1 cellular context compared by ENCODE assay signal in genomic region chr19:49487277-49488045, GRCh38.
TF ChIP-seq lines count a peak whose summit lies in the region.

TSS of gene RPL13A (plus strand) at chr19:49487608. CDS start at chr19:49487630, 22 bp downstream.

TF ChIP-seq in HepG2, 621 proteins besides CTCF, POLR2A, EP300 and RAD21 (continued from another document and continues in another):
- TF ChIP-seq POGK (CRISPR knock-in tag; conservative IDR thresholded peaks at IDR 0.05) (peak; percentile 82), SP2 (CRISPR knock-in tag; IDR thresholded peaks at IDR 0.05) (peak; percentile 93), HES4 (CRISPR knock-in tag; IDR thresholded peaks at IDR 0.05; ENCODE audit: borderline replicate concordance) (no peak), MED1 (CRISPR knock-in tag; IDR thresholded peaks at IDR 0.05) (peak; percentile 73), MEF2D (CRISPR knock-in tag; IDR thresholded peaks at IDR 0.05) (peak; percentile 54; the same call in 1 of the 2 replicates), PRMT3 (CRISPR knock-in tag; IDR thresholded peaks at IDR 0.05; ENCODE audit: borderline replicate concordance, low read depth) (no peak), GPBP1L1 (CRISPR knock-in tag; IDR thresholded peaks at IDR 0.05) (no peak), ARID5B (CRISPR knock-in tag; IDR thresholded peaks at IDR 0.05) (no peak), ZNF331 (CRISPR knock-in tag; IDR thresholded peaks at IDR 0.05) (peak; percentile 65; the same call in 1 of the 2 replicates), XBP1 (CRISPR knock-in tag; IDR thresholded peaks at IDR 0.05) (peak; percentile 77; the same call in 1 of the 2 replicates), GABPB1 (CRISPR knock-in tag; IDR thresholded peaks at IDR 0.05) (peak; percentile 97), ZNF549 (CRISPR knock-in tag; IDR thresholded peaks at IDR 0.05) (no peak), ZNF333 (CRISPR knock-in tag; IDR thresholded peaks at IDR 0.05; ENCODE audit: borderline replicate concordance) (peak; percentile 23; the same call in 1 of the 2 replicates), ZNF883 (CRISPR knock-in tag; IDR thresholded peaks at IDR 0.05; ENCODE audit: not compliant biosample characterization) (peak; percentile 74), HIVEP1 (CRISPR knock-in tag; IDR thresholded peaks at IDR 0.05) (peak; percentile 41; the same call in 1 of the 2 replicates), PHF21A (CRISPR knock-in tag; IDR thresholded peaks at IDR 0.05) (peak; percentile 36; the same call in 1 of the 2 replicates), ZNF281 (CRISPR knock-in tag; IDR thresholded peaks at IDR 0.05; ENCODE audit: borderline replicate concordance) (no peak; the same call in 1 of the 2 replicates), GTF2F1 (IDR thresholded peaks at IDR 0.05; ENCODE audit: low read length) (peak; percentile 79; the same call in 1 of the 2 replicates), MLXIP (CRISPR knock-in tag; IDR thresholded peaks at IDR 0.05; ENCODE audit: borderline replicate concordance) (0 out of 2 replicates have a peak, but pooled peaks have one; percentile 31), NR1H2 (CRISPR knock-in tag; IDR thresholded peaks at IDR 0.05; ENCODE audit: borderline replicate concordance, low read depth) (no peak), SNAPC5 (CRISPR knock-in tag; IDR thresholded peaks at IDR 0.05; ENCODE audit: borderline replicate concordance) (no peak), FOXK1 (CRISPR knock-in tag; IDR thresholded peaks at IDR 0.05; ENCODE audit: borderline replicate concordance, low read depth) (peak; percentile 40; the same call in 1 of the 2 replicates), ZFP36L2 (CRISPR knock-in tag; IDR thresholded peaks at IDR 0.05) (no peak), ZNF75D (CRISPR knock-in tag; IDR thresholded peaks at IDR 0.05; ENCODE audit: borderline replicate concordance) (peak; percentile 89; the same call in 1 of the 2 replicates), IRX3 (CRISPR knock-in tag; IDR thresholded peaks at IDR 0.05; ENCODE audit: borderline replicate concordance, low read depth) (0 out of 2 replicates have a peak, but pooled peaks have one; percentile 24)
- TF ChIP-seq, protein P1, sequence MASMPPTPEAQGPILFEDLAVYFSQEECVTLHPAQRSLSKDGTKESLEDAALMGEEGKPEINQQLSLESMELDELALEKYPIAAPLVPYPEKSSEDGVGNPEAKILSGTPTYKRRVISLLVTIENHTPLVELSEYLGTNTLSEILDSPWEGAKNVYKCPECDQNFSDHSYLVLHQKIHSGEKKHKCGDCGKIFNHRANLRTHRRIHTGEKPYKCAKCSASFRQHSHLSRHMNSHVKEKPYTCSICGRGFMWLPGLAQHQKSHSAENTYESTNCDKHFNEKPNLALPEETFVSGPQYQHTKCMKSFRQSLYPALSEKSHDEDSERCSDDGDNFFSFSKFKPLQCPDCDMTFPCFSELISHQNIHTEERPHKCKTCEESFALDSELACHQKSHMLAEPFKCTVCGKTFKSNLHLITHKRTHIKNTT (CRISPR knock-in tag; IDR thresholded peaks at IDR 0.05), result no peak
- TF ChIP-seq, protein P2, sequence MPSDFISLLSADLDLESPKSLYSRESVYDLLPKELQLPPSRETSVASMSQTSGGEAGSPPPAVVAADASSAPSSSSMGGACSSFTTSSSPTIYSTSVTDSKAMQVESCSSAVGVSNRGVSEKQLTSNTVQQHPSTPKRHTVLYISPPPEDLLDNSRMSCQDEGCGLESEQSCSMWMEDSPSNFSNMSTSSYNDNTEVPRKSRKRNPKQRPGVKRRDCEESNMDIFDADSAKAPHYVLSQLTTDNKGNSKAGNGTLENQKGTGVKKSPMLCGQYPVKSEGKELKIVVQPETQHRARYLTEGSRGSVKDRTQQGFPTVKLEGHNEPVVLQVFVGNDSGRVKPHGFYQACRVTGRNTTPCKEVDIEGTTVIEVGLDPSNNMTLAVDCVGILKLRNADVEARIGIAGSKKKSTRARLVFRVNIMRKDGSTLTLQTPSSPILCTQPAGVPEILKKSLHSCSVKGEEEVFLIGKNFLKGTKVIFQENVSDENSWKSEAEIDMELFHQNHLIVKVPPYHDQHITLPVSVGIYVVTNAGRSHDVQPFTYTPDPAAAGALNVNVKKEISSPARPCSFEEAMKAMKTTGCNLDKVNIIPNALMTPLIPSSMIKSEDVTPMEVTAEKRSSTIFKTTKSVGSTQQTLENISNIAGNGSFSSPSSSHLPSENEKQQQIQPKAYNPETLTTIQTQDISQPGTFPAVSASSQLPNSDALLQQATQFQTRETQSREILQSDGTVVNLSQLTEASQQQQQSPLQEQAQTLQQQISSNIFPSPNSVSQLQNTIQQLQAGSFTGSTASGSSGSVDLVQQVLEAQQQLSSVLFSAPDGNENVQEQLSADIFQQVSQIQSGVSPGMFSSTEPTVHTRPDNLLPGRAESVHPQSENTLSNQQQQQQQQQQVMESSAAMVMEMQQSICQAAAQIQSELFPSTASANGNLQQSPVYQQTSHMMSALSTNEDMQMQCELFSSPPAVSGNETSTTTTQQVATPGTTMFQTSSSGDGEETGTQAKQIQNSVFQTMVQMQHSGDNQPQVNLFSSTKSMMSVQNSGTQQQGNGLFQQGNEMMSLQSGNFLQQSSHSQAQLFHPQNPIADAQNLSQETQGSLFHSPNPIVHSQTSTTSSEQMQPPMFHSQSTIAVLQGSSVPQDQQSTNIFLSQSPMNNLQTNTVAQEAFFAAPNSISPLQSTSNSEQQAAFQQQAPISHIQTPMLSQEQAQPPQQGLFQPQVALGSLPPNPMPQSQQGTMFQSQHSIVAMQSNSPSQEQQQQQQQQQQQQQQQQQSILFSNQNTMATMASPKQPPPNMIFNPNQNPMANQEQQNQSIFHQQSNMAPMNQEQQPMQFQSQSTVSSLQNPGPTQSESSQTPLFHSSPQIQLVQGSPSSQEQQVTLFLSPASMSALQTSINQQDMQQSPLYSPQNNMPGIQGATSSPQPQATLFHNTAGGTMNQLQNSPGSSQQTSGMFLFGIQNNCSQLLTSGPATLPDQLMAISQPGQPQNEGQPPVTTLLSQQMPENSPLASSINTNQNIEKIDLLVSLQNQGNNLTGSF (CRISPR knock-in tag; IDR thresholded peaks at IDR 0.05), result no peak; the same call in 1 of the 2 replicates
- TF ChIP-seq, protein P3, sequence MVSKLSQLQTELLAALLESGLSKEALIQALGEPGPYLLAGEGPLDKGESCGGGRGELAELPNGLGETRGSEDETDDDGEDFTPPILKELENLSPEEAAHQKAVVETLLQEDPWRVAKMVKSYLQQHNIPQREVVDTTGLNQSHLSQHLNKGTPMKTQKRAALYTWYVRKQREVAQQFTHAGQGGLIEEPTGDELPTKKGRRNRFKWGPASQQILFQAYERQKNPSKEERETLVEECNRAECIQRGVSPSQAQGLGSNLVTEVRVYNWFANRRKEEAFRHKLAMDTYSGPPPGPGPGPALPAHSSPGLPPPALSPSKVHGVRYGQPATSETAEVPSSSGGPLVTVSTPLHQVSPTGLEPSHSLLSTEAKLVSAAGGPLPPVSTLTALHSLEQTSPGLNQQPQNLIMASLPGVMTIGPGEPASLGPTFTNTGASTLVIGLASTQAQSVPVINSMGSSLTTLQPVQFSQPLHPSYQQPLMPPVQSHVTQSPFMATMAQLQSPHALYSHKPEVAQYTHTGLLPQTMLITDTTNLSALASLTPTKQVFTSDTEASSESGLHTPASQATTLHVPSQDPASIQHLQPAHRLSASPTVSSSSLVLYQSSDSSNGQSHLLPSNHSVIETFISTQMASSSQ (IDR thresholded peaks at IDR 0.05; ENCODE audit: low read depth), result 0 out of 2 replicates have a peak, but pooled peaks have one; percentile 44
- TF ChIP-seq, protein P3 (CRISPR knock-in tag; IDR thresholded peaks at IDR 0.05; ENCODE audit: borderline replicate concordance), result peak; percentile 46; the same call in 1 of the 2 replicates
